1 cellular context compared by ENCODE assay signal in genomic region chr19:11239377-11240000, GRCh38.
A peak's percentile ranks its signal among the peaks of the same experiment; 100 is the strongest.
TF ChIP-seq lines count a peak whose summit lies in the region.

TSS of gene ANGPTL8 (plus strand) at chr19:11239619. CDS start at chr19:11239638, 19 bp downstream.

TF ChIP-seq in HepG2, 621 proteins besides CTCF, POLR2A, EP300 and RAD21 (continued from another document and continues in another):
- TF ChIP-seq ZNF337 (CRISPR knock-in tag; IDR thresholded peaks at IDR 0.05; ENCODE audit: borderline replicate concordance, low read depth), result peak; percentile 86; the same call in 1 of the 2 replicates
- peak; percentile 88 for TF ChIP-seq BCL6 (CRISPR knock-in tag; IDR thresholded peaks at IDR 0.05)
- TF ChIP-seq RARA (CRISPR knock-in tag; IDR thresholded peaks at IDR 0.05), result peak; percentile 98
- TF ChIP-seq EZH2 (conservative IDR thresholded peaks at IDR 0.05; ENCODE audit: low read depth, low read length), result no peak
- peak; percentile 97 for TF ChIP-seq ZBTB7B (CRISPR knock-in tag; IDR thresholded peaks at IDR 0.05)
- peak; percentile 91; the same call in 1 of the 2 replicates for TF ChIP-seq LBX2 (CRISPR knock-in tag; IDR thresholded peaks at IDR 0.05; ENCODE audit: borderline replicate concordance)
- no peak; the same call in 1 of the 2 replicates for TF ChIP-seq HOXA9 (CRISPR knock-in tag; IDR thresholded peaks at IDR 0.05; ENCODE audit: borderline replicate concordance)
- 0 out of 2 replicates have a peak, but pooled peaks have one; percentile 13 for TF ChIP-seq ZSCAN5A (CRISPR knock-in tag; IDR thresholded peaks at IDR 0.05; ENCODE audit: borderline replicate concordance)
- no peak for TF ChIP-seq ZNF660 (CRISPR knock-in tag; IDR thresholded peaks at IDR 0.05; ENCODE audit: borderline replicate concordance, low read depth)
- peak; percentile 93 for TF ChIP-seq ERF (CRISPR knock-in tag; IDR thresholded peaks at IDR 0.05)
- peak; percentile 92 for TF ChIP-seq NR2F6 (IDR thresholded peaks at IDR 0.05)
- TF ChIP-seq NR2F6 (CRISPR knock-in tag; IDR thresholded peaks at IDR 0.05), result peak; percentile 98
- peak; percentile 92 for TF ChIP-seq ZNF281 (CRISPR knock-in tag; IDR thresholded peaks at IDR 0.05; ENCODE audit: borderline replicate concordance)
- TF ChIP-seq ZNF644 (CRISPR knock-in tag; IDR thresholded peaks at IDR 0.05; ENCODE audit: low read depth), result peak; percentile 94
- peak; percentile 75; the same call in 1 of the 2 replicates for TF ChIP-seq YEATS2 (CRISPR knock-in tag; IDR thresholded peaks at IDR 0.05; ENCODE audit: borderline replicate concordance)
- TF ChIP-seq NR1H2 (CRISPR knock-in tag; IDR thresholded peaks at IDR 0.05; ENCODE audit: borderline replicate concordance, low read depth), result peak; percentile 7; the same call in 1 of the 2 replicates
- TF ChIP-seq ZNF574 (CRISPR knock-in tag; IDR thresholded peaks at IDR 0.05), result peak; percentile 90
- peak; percentile 81 for TF ChIP-seq PRDM10 (CRISPR knock-in tag; IDR thresholded peaks at IDR 0.05; ENCODE audit: low read depth)
- peak; percentile 49; the same call in 1 of the 2 replicates for TF ChIP-seq AHDC1 (CRISPR knock-in tag; IDR thresholded peaks at IDR 0.05; ENCODE audit: borderline replicate concordance)
- TF ChIP-seq E2F1 (CRISPR knock-in tag; IDR thresholded peaks at IDR 0.05), result 0 out of 2 replicates have a peak, but pooled peaks have one; percentile 26
- TF ChIP-seq MED13 (CRISPR knock-in tag; IDR thresholded peaks at IDR 0.05), result peak; percentile 90; the same call in 1 of the 2 replicates
- peak; percentile 66; the same call in 1 of the 2 replicates for TF ChIP-seq CREBL2 (CRISPR knock-in tag; IDR thresholded peaks at IDR 0.05; ENCODE audit: borderline replicate concordance)
- TF ChIP-seq ZKSCAN1 (IDR thresholded peaks at IDR 0.05; ENCODE audit: low read length), result no peak
- no peak for TF ChIP-seq ZSCAN12 (CRISPR knock-in tag; IDR thresholded peaks at IDR 0.05)
- TF ChIP-seq ZSCAN20 (CRISPR knock-in tag; IDR thresholded peaks at IDR 0.05; ENCODE audit: borderline replicate concordance), result no peak; the same call in 1 of the 2 replicates
- TF ChIP-seq CBFB (CRISPR knock-in tag; IDR thresholded peaks at IDR 0.05), result peak; percentile 82; the same call in 1 of the 2 replicates
- TF ChIP-seq PHF20 (CRISPR knock-in tag; IDR thresholded peaks at IDR 0.05), result 0 out of 2 replicates have a peak, but pooled peaks have one; percentile 18
- TF ChIP-seq ZNF543 (CRISPR knock-in tag; IDR thresholded peaks at IDR 0.05), result peak; percentile 88; the same call in 1 of the 2 replicates
- peak; percentile 33; the same call in 1 of the 2 replicates for TF ChIP-seq ZNF232 (CRISPR knock-in tag; IDR thresholded peaks at IDR 0.05; ENCODE audit: borderline replicate concordance)
- peak; percentile 31 for TF ChIP-seq CBX1 (IDR thresholded peaks at IDR 0.05; ENCODE audit: low read depth)
- TF ChIP-seq SRSF1 (optimal IDR thresholded peaks at IDR 0.05; ENCODE audit: low read depth, low read length), result peak; percentile 69
- no peak for TF ChIP-seq ZFYVE20 (CRISPR knock-in tag; IDR thresholded peaks at IDR 0.05; ENCODE audit: borderline replicate concordance, low read depth)
- peak; percentile 90 for TF ChIP-seq HNF4A (CRISPR knock-in tag; IDR thresholded peaks at IDR 0.05)
- TF ChIP-seq ZNF710 (CRISPR knock-in tag; IDR thresholded peaks at IDR 0.05; ENCODE audit: borderline replicate concordance), result peak; percentile 67
- peak; percentile 91; the same call in 1 of the 2 replicates for TF ChIP-seq YEATS4 (CRISPR knock-in tag; IDR thresholded peaks at IDR 0.05; ENCODE audit: borderline replicate concordance)
